Comparison of ENCODE assay signal across 12 cellular contexts in genomic region chr2:173427887-173428683, GRCh38.
DNase-seq lines count a peak whose midpoint lies in the region; ATAC-seq and TF ChIP-seq lines count a peak whose summit lies in the region.
"Had no signal": no experiment of that assay in that cellular context is flagged by ENCODE, and none has a peak within 500 bp of the region (broad histone marks: within the 10 kb centered on the region; RNA-seq: fewer than 3 reads in every experiment).

No MANE protein-coding gene starts in this region.

- whole genome bisulfite sequencing in hepatocyte (ENCODE audit: low lambda C conversion rate, missing lambda C conversion rate) = 73% methylated on average over 6 of the region's 6 CpGs

- H3K4me3 ChIP-seq in astrocyte of the spinal cord (ENCODE audit: low read depth, low read length) (no peak overlapping the region), hepatocyte (no peak overlapping the region)
- H3K4me3 ChIP-seq: gastroesophageal sphincter, skin epidermis had no signal

- H3K9me2 ChIP-seq in hepatocyte (replicated peaks; ENCODE audit: insufficient read depth) = no peaks in the 10 kb centered on the region

- no peak overlapping the region for H3K27ac Mint-ChIP-seq in progenitor cell of endocrine pancreas
- H3K27ac Mint-ChIP-seq in activated naive CD4-positive, alpha-beta T cell treated with anti-CD3 and anti-CD28 coated beads, Interleukin-2, amount 50 U/mL, for 72 hours = no peak overlapping the region

- no peaks in the 10 kb centered on the region for H3K36me3 Mint-ChIP-seq in progenitor cell of endocrine pancreas (ENCODE audit: insufficient read depth)
- H3K36me3 Mint-ChIP-seq in activated naive CD4-positive, alpha-beta T cell treated with anti-CD3 and anti-CD28 coated beads, Interleukin-2, amount 50 U/mL, for 72 hours = no peaks in the 10 kb centered on the region

- TF ChIP-seq CTCF in astrocyte of the spinal cord (IDR thresholded peaks at IDR 0.05; ENCODE audit: low read depth, low read length) = no peak
- TF ChIP-seq CTCF in hepatocyte (IDR thresholded peaks at IDR 0.05; ENCODE audit: poor library complexity) = no peak
- no peak for TF ChIP-seq CTCF in progenitor cell of endocrine pancreas (IDR thresholded peaks at IDR 0.05; ENCODE audit: unreplicated experiment)

- H3K27me3 Mint-ChIP-seq in progenitor cell of endocrine pancreas = no peaks in the 10 kb centered on the region

- no peaks in the 10 kb centered on the region for H3K36me3 ChIP-seq in hepatocyte (replicated peaks; ENCODE audit: insufficient read depth, low read depth)
- H3K36me3 ChIP-seq: gastroesophageal sphincter had no signal

- H3K9me3 ChIP-seq in hepatocyte (ENCODE audit: low read depth) = no peaks in the 10 kb centered on the region
- H3K9me3 ChIP-seq: gastroesophageal sphincter had no signal

- H3K4me1 ChIP-seq in hepatocyte (ENCODE audit: insufficient read depth) = peaks cover 8% of the 10 kb centered on the region

- H2AFZ ChIP-seq in hepatocyte = no peak overlapping the region

- no peaks in the 10 kb centered on the region for H3K79me2 ChIP-seq in hepatocyte

- no peaks in the 10 kb centered on the region for H3K4me1 Mint-ChIP-seq in progenitor cell of endocrine pancreas (ENCODE audit: low read depth)

- no peaks in the 10 kb centered on the region for H3K27me3 ChIP-seq in hepatocyte

- ATAC-seq in HG03457 (IDR thresholded peaks at IDR 0.05; ENCODE audit: unreplicated experiment) = no peak
- no peak for ATAC-seq in activated naive CD4-positive, alpha-beta T cell treated with anti-CD3 and anti-CD28 coated beads, Interleukin-2, amount 50 U/mL, for 72 hours
- ATAC-seq: gastroesophageal sphincter had no signal

- H3K9me3 Mint-ChIP-seq in progenitor cell of endocrine pancreas (ENCODE audit: low read depth) = no peaks in the 10 kb centered on the region
- H3K9me3 Mint-ChIP-seq in activated naive CD4-positive, alpha-beta T cell treated with anti-CD3 and anti-CD28 coated beads, Interleukin-2, amount 50 U/mL, for 72 hours = no peaks in the 10 kb centered on the region

- no peaks in the 10 kb centered on the region for H4K20me1 ChIP-seq in hepatocyte (ENCODE audit: insufficient read depth, poor library complexity, severe bottlenecking)

- no peak overlapping the region for H3K4me3 Mint-ChIP-seq in progenitor cell of endocrine pancreas (ENCODE audit: low read depth)

- H3K27ac ChIP-seq in hepatocyte = no peak overlapping the region
- H3K27ac ChIP-seq: gastroesophageal sphincter had no signal

- no peak overlapping the region for H3K4me2 ChIP-seq in hepatocyte

- DNase-seq in A172 (ENCODE audit: low spot score) (peak; percentile 64), HT-29 (ENCODE audit: low spot score) (peak; percentile 25), astrocyte of the spinal cord (ENCODE audit: low read depth, low spot score) (peak; percentile 69), hepatocyte (ENCODE audit: low spot score) (peak; percentile 25), epidermal melanocyte (ENCODE audit: insufficient read length, low spot score) (no peak), progenitor cell of endocrine pancreas (ENCODE audit: low spot score, unreplicated experiment) (no peak)
- DNase-seq in activated naive CD4-positive, alpha-beta T cell treated with anti-CD3 and anti-CD28 coated beads, Interleukin-2, amount 50 U/mL, for 72 hours (ENCODE audit: low spot score in 2 of 2) = no peak
- DNase-seq: NCI-H69, T-helper 2 cell had no signal

- in situ Hi-C loops in astrocyte of the spinal cord (cut with HindIII; ENCODE audit: low sequenced_read_pairs) = no loop called here

Comparison
In these comparisons a context has a peak if more than half of its experiments do, and no peak if none do; other contexts are left out.
1. DNase-seq: peak in A172 (single experiment), HT-29 (single experiment), astrocyte of the spinal cord (single experiment) and hepatocyte (single experiment); none in epidermal melanocyte (single experiment), progenitor cell of endocrine pancreas (single experiment) and activated naive CD4-positive, alpha-beta T cell treated with anti-CD3 and anti-CD28 coated beads, Interleukin-2, amount 50 U/mL, for 72 hours (0 of 2).